17 cellular contexts compared by ENCODE assay signal in the genomic region with DNA sequence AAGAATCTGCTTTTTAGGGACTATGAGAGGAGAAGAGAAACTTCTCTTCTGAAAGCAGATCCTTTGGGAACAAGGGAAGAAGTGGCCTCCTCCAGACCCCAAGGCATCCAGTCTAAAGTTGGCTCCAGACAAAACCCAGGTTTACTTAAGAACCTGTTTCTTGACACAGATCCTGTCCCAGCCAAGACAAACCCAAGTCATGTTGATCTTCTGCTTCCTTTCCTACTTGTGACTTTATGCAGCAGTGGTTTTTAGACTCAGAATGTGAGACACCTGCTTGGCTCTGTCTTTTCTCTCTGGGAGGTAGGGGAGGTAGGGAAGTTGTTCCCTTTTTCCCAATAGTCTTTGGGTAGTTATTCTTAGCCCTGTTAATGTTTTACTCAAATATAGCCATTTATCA. TPM values are rescaled to one million over a fixed set of nuclear protein-coding genes. Genes with fewer than 3 reads are reported as not detected.
DNase-seq lines count a peak whose midpoint lies in the region; ATAC-seq and TF ChIP-seq lines count a peak whose summit lies in the region.
"Had no signal": no experiment of that assay in that cellular context is flagged by ENCODE, and none has a peak within 500 bp of the region (broad histone marks: within the 10 kb centered on the region; RNA-seq: fewer than 3 reads in every experiment).

No MANE protein-coding gene starts in this region.

- peaks cover 0 to 1% (median 0%) of the 10 kb centered on the region in 4 donors for H3K4me1 Mint-ChIP-seq in CD4-positive, alpha-beta memory T cell

- no peak overlapping the region for H3K27ac Mint-ChIP-seq in CD4-positive, alpha-beta memory T cell

- H3K4me2 ChIP-seq in osteoblast (ENCODE audit: insufficient read depth, low read length): no peak overlapping the region
- H3K4me2 ChIP-seq: PC-9 had no signal

- H3K9me3 Mint-ChIP-seq in CD4-positive, alpha-beta memory T cell: no peaks in the 10 kb centered on the region

- TF ChIP-seq CTCF in 22Rv1 (IDR thresholded peaks at IDR 0.05): no peak
- no peak for TF ChIP-seq CTCF in LNCaP clone FGC (IDR thresholded peaks at IDR 0.05; ENCODE audit: control insufficient read depth, extremely low read depth, insufficient read depth)
- TF ChIP-seq CTCF in osteoblast (IDR thresholded peaks at IDR 0.05; ENCODE audit: extremely low read depth, low read depth, low read length): no peak

- peak overlapping the region; percentile 18 for H2AFZ ChIP-seq in osteoblast (ENCODE audit: low read length)

- ATAC-seq in HG03139 (IDR thresholded peaks at IDR 0.05; ENCODE audit: unreplicated experiment) (no peak), GM21447 (IDR thresholded peaks at IDR 0.05; ENCODE audit: unreplicated experiment) (no peak), HG03108 (IDR thresholded peaks at IDR 0.05; ENCODE audit: unreplicated experiment) (no peak)

- no peaks in the 10 kb centered on the region for H4K20me1 ChIP-seq in osteoblast (ENCODE audit: insufficient read depth, low read length)

- peaks cover 18% of the 10 kb centered on the region for H3K4me1 ChIP-seq in osteoblast (ENCODE audit: insufficient read depth, low read length)
- H3K4me1 ChIP-seq in CD4-positive, alpha-beta memory T cell (ENCODE audit: insufficient read depth, low read length): no peaks in the 10 kb centered on the region

- H3K4me3 Mint-ChIP-seq in CD4-positive, alpha-beta memory T cell: no peak overlapping the region

- peaks cover 0 to 7% of the 10 kb centered on the region in 2 donors for H3K36me3 Mint-ChIP-seq in CD4-positive, alpha-beta memory T cell

- H3K9me3 ChIP-seq in osteoblast (ENCODE audit: low read depth, low read length): no peaks in the 10 kb centered on the region
- H3K9me3 ChIP-seq in CD4-positive, alpha-beta memory T cell (ENCODE audit: control insufficient read depth in 1 of 2, low read length in 2 of 2): no peaks in the 10 kb centered on the region

- H3K27me3 Mint-ChIP-seq in CD4-positive, alpha-beta memory T cell: no peaks in the 10 kb centered on the region

- CTCF ChIA-PET in CD4-positive, alpha-beta memory T cell (lab: Charles Lee; ENCODE audit: partially characterized antibody): interaction anchor here (0.7 kb wide), 1 partner anchor 348 kb away, joined by 3 read pairs; no protein-coding TSS in a partner anchor

- intact Hi-C loops in CD4-positive, alpha-beta memory T cell (cut with micrococcal nuclease): no loop called here

- H3K27ac ChIP-seq in 22Rv1 (peak overlapping the region; percentile 94), osteoblast (ENCODE audit: low read depth, low read length) (no peak overlapping the region)
- no peak overlapping the region for H3K27ac ChIP-seq in CD4-positive, alpha-beta memory T cell (ENCODE audit: low read depth, low read length)
- H3K27ac ChIP-seq: PC-9 had no signal

- no peaks in the 10 kb centered on the region for H3K27me3 ChIP-seq in osteoblast (ENCODE audit: insufficient read depth, low read length)
- no peaks in the 10 kb centered on the region for H3K27me3 ChIP-seq in CD4-positive, alpha-beta memory T cell (ENCODE audit: insufficient read depth, low read length)

- H3K36me3 ChIP-seq in osteoblast (ENCODE audit: insufficient read depth, low read length): no peaks in the 10 kb centered on the region
- H3K36me3 ChIP-seq in CD4-positive, alpha-beta memory T cell (ENCODE audit: insufficient read depth, low read length): no peaks in the 10 kb centered on the region

- no peaks in the 10 kb centered on the region for H3K79me2 ChIP-seq in osteoblast (ENCODE audit: insufficient read depth, low read length)

- POLR2A ChIA-PET in CD4-positive, alpha-beta memory T cell (lab: Charles Lee; ENCODE audit: partially characterized antibody): no interaction called here

- no peak overlapping the region for H3K4me3 ChIP-seq in LNCaP clone FGC (ENCODE audit: low read depth, low read length)
- no peak overlapping the region for H3K4me3 ChIP-seq in osteoblast (ENCODE audit: insufficient read depth, low read length)
- H3K4me3 ChIP-seq in CD4-positive, alpha-beta memory T cell (ENCODE audit: low read length in 2 of 2): no peak overlapping the region
- H3K4me3 ChIP-seq: PC-9 had no signal

- peak; percentile 98 for DNase-seq in LNCaP clone FGC (ENCODE audit: low read depth)
- peak; percentile 8 for DNase-seq in glomerular visceral epithelial cell (ENCODE audit: extremely low spot score)
- DNase-seq in osteoblast (ENCODE audit: insufficient read length, low spot score, missing footprints): no peak
- no peak for DNase-seq in CD4-positive, alpha-beta memory T cell
- DNase-seq: C1 segment of cervical spinal cord, COR-L47, H7, NCI-H1436, NCI-H2029, NCI-H2171 treated with DMSO at 0.1 percent for 48 hours, NCI-H446 treated with DMSO at 0.1 percent for 48 hours, NCI-H748 treated with DMSO at 0.1 percent for 48 hours had no signal

RNA-seq across cellular contexts. Expression of a gene that starts 38.3 kb away (rescaled TPM):
- total RNA-seq in osteoblast: 0.36 and 0.59 TPM in 2 replicates
- 10 to 100 TPM; 13.7 to 15.4 TPM for total RNA-seq in CD4-positive, alpha-beta memory T cell
- 10 to 100 TPM; 15.0 to 17.8 TPM for polyA plus RNA-seq in CD4-positive, alpha-beta memory T cell

Comparison
In these comparisons a context has a peak if more than half of its experiments do, and no peak if none do; other contexts are left out.
1. DNase-seq: peak in LNCaP clone FGC (single experiment) and glomerular visceral epithelial cell (single experiment); none in osteoblast (single experiment) and CD4-positive, alpha-beta memory T cell (0 of 5).